In the genomic region with DNA sequence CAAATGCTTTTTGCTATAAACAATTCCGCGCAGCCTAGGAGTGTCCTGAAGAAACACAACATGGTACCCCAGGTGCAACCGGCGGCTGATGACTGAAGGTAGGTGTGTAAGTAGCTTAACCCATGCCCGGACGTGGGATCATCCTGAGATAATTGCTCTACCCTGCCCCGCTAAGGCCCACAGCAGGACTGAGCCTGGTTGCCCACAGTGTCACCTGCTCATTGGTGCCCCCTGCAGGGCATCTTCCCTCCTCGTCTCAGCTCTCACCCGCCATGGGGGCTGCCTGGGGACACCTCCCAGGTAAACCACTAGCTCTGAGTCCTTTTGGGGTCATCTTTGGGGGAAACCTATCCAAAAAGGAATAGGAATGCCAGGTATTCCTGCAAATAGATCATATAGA, we compare ENCODE assay signal across 9 cellular contexts. TPM values are rescaled to one million over a fixed set of nuclear protein-coding genes. Genes with fewer than 3 reads are reported as not detected.
A peak's percentile ranks its signal among the peaks of the same experiment; 100 is the strongest.
DNase-seq lines count a peak whose midpoint lies in the region; ATAC-seq and TF ChIP-seq lines count a peak whose summit lies in the region.
"Had no signal": no experiment of that assay in that cellular context is flagged by ENCODE, and none has a peak within 500 bp of the region (broad histone marks: within the 10 kb centered on the region; RNA-seq: fewer than 3 reads in every experiment).

No MANE protein-coding gene starts in this region.

- no peak for TF ChIP-seq EP300 in gastroesophageal sphincter (IDR thresholded peaks at IDR 0.05)

- no peaks in the 10 kb centered on the region for H3K79me2 ChIP-seq in HCT116 (ENCODE audit: insufficient read depth, low read length)

- H4K20me1 ChIP-seq in HCT116 (ENCODE audit: insufficient read depth): no peaks in the 10 kb centered on the region

- CTCF ChIA-PET in BJ (lab: Yijun Ruan, JAX): interaction anchor here (0.5 to 2.1 kb wide), 7 partner anchors 9 to 248 kb away, joined by 3 to 11 read pairs (median 3); no protein-coding TSS in a partner anchor
- CTCF ChIA-PET in HCT116 (lab: Charles Lee): interaction anchor here (1.0 to 1.1 kb wide), 5 partner anchors 9 to 63 kb away, joined by 3 to 5 read pairs (median 4); no protein-coding TSS in a partner anchor
- CTCF ChIA-PET in activated B cell treated with CpG ODN at 0.5 μM for 24 hours (lab: Charles Lee): interaction anchor here (0.7 to 1.8 kb wide), 4 partner anchors 18 to 62 kb away, joined by 3 to 10 read pairs (median 6); no protein-coding TSS in a partner anchor

- no peak overlapping the region for H3K4me3 ChIP-seq in BJ (ENCODE audit: low read depth, low read length)
- H3K4me3 ChIP-seq in HCT116 (replicated peaks in 1 of 2; ENCODE audit: low read depth in 1 of 2, low read length in 2 of 2): no peak overlapping the region
- H3K4me3 ChIP-seq in endodermal cell (ENCODE audit: low read length): no peak overlapping the region
- no peak overlapping the region for H3K4me3 ChIP-seq in gastroesophageal sphincter

- peak; percentile 72 for ATAC-seq in HCT116
- peak; percentile 56 for ATAC-seq in activated B cell treated with CpG ODN at 0.5 μM for 24 hours (ENCODE audit: low read depth)
- ATAC-seq in gastroesophageal sphincter: no peak

- intact Hi-C loops in HCT116 (cut with micrococcal nuclease): loop anchor here (1.0 kb wide), 1 partner anchor 62 kb away; no protein-coding TSS in a partner anchor
- intact Hi-C loops in activated B cell treated with CpG ODN at 0.5 μM for 24 hours (cut with micrococcal nuclease): no loop called here

- H2AFZ ChIP-seq in HCT116 (ENCODE audit: low read depth, low read length, poor library complexity, severe bottlenecking): no peak overlapping the region

- BruUV-seq in HCT116 (replicated peaks; lab: Mats Ljungman, UMichigan): no TSS peak

- H3K27me3 Mint-ChIP-seq in activated B cell treated with CpG ODN at 0.5 μM for 24 hours (no peaks in the 10 kb centered on the region), endodermal cell (ENCODE audit: insufficient read depth) (peaks cover 14% of the 10 kb centered on the region)

- H3K9me3 ChIP-seq in HCT116 (ENCODE audit: control insufficient read depth in 1 of 2, insufficient read depth in 1 of 2, low read depth in 1 of 2, low read length in 2 of 2) (no peaks in the 10 kb centered on the region), endodermal cell (ENCODE audit: control insufficient read depth, low read length) (no peaks in the 10 kb centered on the region), gastroesophageal sphincter (no peaks in the 10 kb centered on the region)

- H3K4me1 ChIP-seq in HCT116 (ENCODE audit: control insufficient read depth in 1 of 2, insufficient read depth in 2 of 2, low read length in 2 of 2) (peaks cover 5 to 13% of the 10 kb centered on the region in 2 experiments; a peak in 3 of 4 replicates), endodermal cell (ENCODE audit: control insufficient read depth, insufficient read depth, low read length) (no peaks in the 10 kb centered on the region), gastroesophageal sphincter (peaks cover 0 to 9% (median 0%) of the 10 kb centered on the region in 3 donors)

- no peak overlapping the region for H3K27ac ChIP-seq in HCT116 (ENCODE audit: low read depth, low read length)
- H3K27ac ChIP-seq in endodermal cell (ENCODE audit: low read depth, low read length): no peak overlapping the region
- H3K27ac ChIP-seq in gastroesophageal sphincter: no peak overlapping the region
- H3K27ac ChIP-seq: epithelial cell of prostate had no signal

- no peaks in the 10 kb centered on the region for H3K9me2 ChIP-seq in HCT116 (ENCODE audit: insufficient read depth)

- TF ChIP-seq CTCF in BJ (IDR thresholded peaks at IDR 0.05; ENCODE audit: insufficient read depth, low read depth, low read length): peak; percentile 64
- peak; percentile 54 to 88 (median 83); a peak in 5 of 6 replicates for TF ChIP-seq CTCF in HCT116 (IDR thresholded peaks at IDR 0.05 in 2 of 3, conservative IDR thresholded peaks at IDR 0.05 in 1 of 3; ENCODE audit: borderline replicate concordance in 1 of 3, insufficient read depth in 1 of 3, low read depth in 2 of 3, low read length in 2 of 3)
- no peak for TF ChIP-seq CTCF in activated B cell treated with CpG ODN at 0.5 μM for 24 hours (IDR thresholded peaks at IDR 0.05)
- peak; percentile 86 for TF ChIP-seq CTCF in endodermal cell (conservative IDR thresholded peaks at IDR 0.05)
- peak in 2 of 4 experiments; percentile 18 to 41 for TF ChIP-seq CTCF in gastroesophageal sphincter (IDR thresholded peaks at IDR 0.05)

- H3K36me3 ChIP-seq in BJ (ENCODE audit: control insufficient read depth, insufficient read depth, low read length) (peaks cover 1% of the 10 kb centered on the region; the same call in 1 of the 2 replicates), HCT116 (ENCODE audit: control insufficient read depth in 1 of 2, insufficient read depth in 2 of 2, low read length in 2 of 2) (peaks cover 13 to 21% of the 10 kb centered on the region in 2 experiments; a peak in 3 of 4 replicates), endodermal cell (ENCODE audit: control insufficient read depth, insufficient read depth, low read length) (peaks cover 8% of the 10 kb centered on the region), gastroesophageal sphincter (peaks cover 0 to 22% of the 10 kb centered on the region in 2 donors)

- no peaks in the 10 kb centered on the region for H3K9me3 Mint-ChIP-seq in activated B cell treated with CpG ODN at 0.5 μM for 24 hours
- H3K9me3 Mint-ChIP-seq in endodermal cell: no peaks in the 10 kb centered on the region

- no peak for DNase-seq in BJ (ENCODE audit: low read depth)
- no peak for DNase-seq in HCT116 (ENCODE audit: low read depth, low spot score)
- peak; percentile 38 for DNase-seq in activated B cell treated with CpG ODN at 0.5 μM for 24 hours
- peak; percentile 90 for DNase-seq in endodermal cell
- peak; percentile 49 for DNase-seq in stimulated activated CD4-positive, alpha-beta T cell treated with anti-CD3 and anti-CD28 coated beads, Interleukin-12 subunit alpha, Interleukin-12 subunit beta, amount 100 ng/mL, for 4 hours
- no peak for DNase-seq in SW480 (ENCODE audit: low spot score)
- DNase-seq in NCI-H1105 treated with DMSO at 0.1 percent for 48 hours (lab: John Stamatoyannopoulos, UW): no peak

- no peak overlapping the region for H3K4me2 ChIP-seq in HCT116 (ENCODE audit: low read length)

- TF ChIP-seq POLR2A in HCT116 (IDR thresholded peaks at IDR 0.05; ENCODE audit: borderline replicate concordance, extremely low read depth, insufficient read depth, insufficient read length) (no peak), gastroesophageal sphincter (IDR thresholded peaks at IDR 0.05) (no peak)

- H3K27ac Mint-ChIP-seq in activated B cell treated with CpG ODN at 0.5 μM for 24 hours: no peak overlapping the region
- H3K27ac Mint-ChIP-seq in endodermal cell: no peak overlapping the region

- H3K4me1 Mint-ChIP-seq in activated B cell treated with CpG ODN at 0.5 μM for 24 hours: peaks cover 13% of the 10 kb centered on the region
- peaks cover 2% of the 10 kb centered on the region for H3K4me1 Mint-ChIP-seq in endodermal cell

- no peaks in the 10 kb centered on the region for H3K27me3 ChIP-seq in BJ (ENCODE audit: control insufficient read depth, insufficient read depth, low read length)
- no peaks in the 10 kb centered on the region for H3K27me3 ChIP-seq in HCT116 (ENCODE audit: insufficient read depth, low read length)
- H3K27me3 ChIP-seq in endodermal cell (ENCODE audit: control insufficient read depth, insufficient read depth, low read length, poor library complexity, severe bottlenecking): no peaks in the 10 kb centered on the region
- H3K27me3 ChIP-seq in gastroesophageal sphincter: peaks cover 6% of the 10 kb centered on the region

- H3K36me3 Mint-ChIP-seq in activated B cell treated with CpG ODN at 0.5 μM for 24 hours (ENCODE audit: low read depth) (peaks cover 11% of the 10 kb centered on the region), endodermal cell (ENCODE audit: low read depth) (peaks cover 15% of the 10 kb centered on the region)

- H3K4me3 Mint-ChIP-seq in activated B cell treated with CpG ODN at 0.5 μM for 24 hours (no peak overlapping the region), endodermal cell (no peak overlapping the region)

- H3K9ac ChIP-seq in HCT116 (ENCODE audit: low read length) (no peak overlapping the region), endodermal cell (ENCODE audit: extremely low read depth, low read length, poor library complexity, severe bottlenecking) (no peak overlapping the region)

- POLR2A ChIA-PET in BJ (lab: Charles Lee): no interaction called here
- POLR2A ChIA-PET in HCT116 (lab: Charles Lee): interaction anchor here (0.9 kb wide), 1 partner anchor 53 kb away, joined by 3 read pairs; the partner anchor contains the start of gene SLC25A42
- POLR2A ChIA-PET in activated B cell treated with CpG ODN at 0.5 μM for 24 hours (lab: Charles Lee): no interaction called here

- TF ChIP-seq RAD21 in HCT116 (IDR thresholded peaks at IDR 0.05; ENCODE audit: low read depth): peak; percentile 69

- RAD21 ChIA-PET in HCT116 (lab: Charles Lee; ENCODE audit: low non-redundant PET in 1 of 2, low total read pairs in 2 of 2, uncharacterized antibody in 2 of 2, unreplicated experiment in 2 of 2): no interaction called here

- WGBS in endodermal cell (ENCODE audit: insufficient coverage in 1 of 2, insufficient read length in 1 of 2), 2 experiments: 89 to 90% methylated on average over 7 to 9 of the region's 9 CpGs
- WGBS in gastroesophageal sphincter (ENCODE audit: low coverage in 1 of 2), 2 donors: 95% methylated on average over 4 of the region's 9 CpGs; no CpG with 5 or more reads in 1 of the 2 donors

RNA-seq across cellular contexts. Expression of gene TMEM161A, which starts 22.3 kb away (rescaled TPM):
- 23.6 and 40.1 TPM in 2 replicates for polyA plus RNA-seq in BJ (2011; rRNA removed)
- polyA minus RNA-seq in BJ (2011; rRNA and poly(A)+ RNA removed): 25.4 and 34.7 TPM in 2 replicates
- total RNA-seq in HCT116 (2021; ENCODE audit: unreplicated experiment) (76.0 TPM), activated B cell treated with CpG ODN at 0.5 μM for 24 hours (20.8 and 22.6 TPM in 2 replicates), endodermal cell (10 to 100 TPM; 56.1 to 66.6 TPM), gastroesophageal sphincter (10 to 100 TPM; 16.7 to 24.5 (median 20.1) TPM)
- polyA plus RNA-seq in HCT116 (2012): 78.5 and 87.5 TPM in 2 replicates
- 40.4 TPM for polyA plus RNA-seq in endodermal cell (2013, experiment 1 of 2)
- polyA plus RNA-seq in endodermal cell (2013, experiment 2 of 2): 37.8 TPM

RNA-seq across cellular contexts. Expression of gene SLC25A42, which starts 52.2 kb away (rescaled TPM):
- 3.8 and 5.8 TPM in 2 replicates for polyA plus RNA-seq in BJ (2011; rRNA removed)
- polyA minus RNA-seq in BJ (2011; rRNA and poly(A)+ RNA removed): 3.5 and 4.6 TPM in 2 replicates
- 10.2 TPM for total RNA-seq in HCT116 (2021; ENCODE audit: unreplicated experiment)
- 8.2 and 8.6 TPM in 2 replicates for polyA plus RNA-seq in HCT116 (2012)
- 14.2 and 17.5 TPM in 2 replicates for total RNA-seq in activated B cell treated with CpG ODN at 0.5 μM for 24 hours
- total RNA-seq in endodermal cell: 1 to 10 TPM; 6.6 to 7.2 TPM
- polyA plus RNA-seq in endodermal cell (2013, experiment 1 of 2): 7.0 TPM
- polyA plus RNA-seq in endodermal cell (2013, experiment 2 of 2): 7.3 TPM
- total RNA-seq in gastroesophageal sphincter: 10 to 100 TPM in 3 of 4 donors, 1 to 10 TPM in 1; 8.8 to 16.0 (median 12.9) TPM

RNA-seq across cellular contexts. Expression of gene MEF2B, which starts 54.1 kb away (rescaled TPM):
- polyA plus RNA-seq in BJ (2011; rRNA removed): 0.10 and 0.39 TPM in 2 replicates
- polyA minus RNA-seq in BJ (2011; rRNA and poly(A)+ RNA removed): 0.15 and 0.71 TPM in 2 replicates
- total RNA-seq in HCT116 (2021; ENCODE audit: unreplicated experiment) (7.9 TPM), activated B cell treated with CpG ODN at 0.5 μM for 24 hours (11.7 and 15.5 TPM in 2 replicates), endodermal cell (1 to 10 TPM; 1.2 to 1.6 TPM), gastroesophageal sphincter (not detected)
- 0.45 and 0.73 TPM in 2 replicates for polyA plus RNA-seq in HCT116 (2012)
- polyA plus RNA-seq in endodermal cell (2013, experiment 1 of 2): 0.64 TPM
- 0.99 TPM for polyA plus RNA-seq in endodermal cell (2013, experiment 2 of 2)

Comparison
In these comparisons a context has a peak if more than half of its experiments do, and no peak if none do; other contexts are left out.
1. DNase-seq: peak in activated B cell treated with CpG ODN at 0.5 μM for 24 hours (single experiment), endodermal cell (single experiment) and stimulated activated CD4-positive, alpha-beta T cell treated with anti-CD3 and anti-CD28 coated beads, Interleukin-12 subunit alpha, Interleukin-12 subunit beta, amount 100 ng/mL, for 4 hours (single experiment); none in BJ (single experiment), HCT116 (single experiment), SW480 (single experiment) and NCI-H1105 treated with DMSO at 0.1 percent for 48 hours (single experiment).